ENCODE assay signal across 21 cellular contexts in genomic region chr1:1672181-1672965, GRCh38. TPM values are rescaled to one million over a fixed set of nuclear protein-coding genes. Genes with fewer than 3 reads are reported as not detected.
DNase-seq lines count a peak whose midpoint lies in the region; ATAC-seq and TF ChIP-seq lines count a peak whose summit lies in the region.
"Had no signal": no experiment of that assay in that cellular context is flagged by ENCODE, and none has a peak within 500 bp of the region (broad histone marks: within the 10 kb centered on the region; RNA-seq: fewer than 3 reads in every experiment).

No MANE protein-coding gene starts in this region.

- no peak overlapping the region for H3K9ac ChIP-seq in PC-3 (ENCODE audit: low read length)

- DNase-seq in left cardiac atrium (peak; percentile 4), heart right ventricle (no peak), PC-3 (no peak), right lobe of liver (peak in 2 of 3 donors; percentile 24 to 34), upper lobe of right lung (peak; percentile 55), foreskin melanocyte (no peak)
- DNase-seq: CD4-positive, alpha-beta memory T cell; GF-D8; GOT3; MG63; NCI-H1092; NCI-H146; NCI-H2029 treated with DMSO at 0.1 percent for 48 hours; NCI-H2171; NCI-H446; NCI-H69; NK-92 treated with Interleukin-12 subunit alpha and Interleukin-12 subunit beta, amount 100 ng/mL, for 24 hours; Right ventricle myocardium superior had no signal

- no peak overlapping the region for H2AFZ ChIP-seq in PC-3 (ENCODE audit: low read length)

- intact Hi-C loops in left cardiac atrium (cut with DNase I): no loop called here
- intact Hi-C loops in heart right ventricle (cut with DNase I): no loop called here
- intact Hi-C loops in PC-3 (cut with micrococcal nuclease): no loop called here
- intact Hi-C loops in right lobe of liver (cut with DNase I): loop anchor here in 1 of 2 donors (10.0 kb wide), 1 partner anchor 48 kb away; no protein-coding TSS in a partner anchor
- intact Hi-C loops in upper lobe of right lung (cut with DNase I): no loop called here

- H3K27ac ChIP-seq in heart right ventricle (no peak overlapping the region), PC-3 (ENCODE audit: low read length) (no peak overlapping the region), right lobe of liver (no peak overlapping the region), upper lobe of right lung (no peak overlapping the region)
- H3K27ac ChIP-seq: A549 had no signal

- H3K4me3 ChIP-seq in heart right ventricle (no peak overlapping the region), PC-3 (ENCODE audit: low read length) (no peak overlapping the region), right lobe of liver (no peak overlapping the region), upper lobe of right lung (no peak overlapping the region)
- H3K4me3 ChIP-seq: A549, MG63 had no signal

- POLR2A ChIA-PET in PC-3 (lab: Charles Lee; ENCODE audit: unreplicated experiment): no interaction called here

- H3K9me3 ChIP-seq in heart right ventricle: no peaks in the 10 kb centered on the region
- H3K9me3 ChIP-seq in PC-3 (ENCODE audit: low read length): no peaks in the 10 kb centered on the region
- H3K9me3 ChIP-seq in right lobe of liver: no peaks in the 10 kb centered on the region
- no peaks in the 10 kb centered on the region for H3K9me3 ChIP-seq in upper lobe of right lung
- H3K9me3 ChIP-seq: A549, MG63 had no signal

- H3K27me3 ChIP-seq in heart right ventricle: no peaks in the 10 kb centered on the region
- H3K27me3 ChIP-seq in PC-3 (ENCODE audit: low read length): no peaks in the 10 kb centered on the region
- H3K27me3 ChIP-seq in right lobe of liver: no peaks in the 10 kb centered on the region
- H3K27me3 ChIP-seq in upper lobe of right lung: no peaks in the 10 kb centered on the region
- H3K27me3 ChIP-seq: MG63 had no signal

- WGBS in heart right ventricle, 2 donors: 95 to 96% methylated on average over 25 of the region's 25 CpGs
- 96% methylated on average over 7 of the region's 25 CpGs for WGBS in right lobe of liver (ENCODE audit: insufficient coverage, low coverage, low lambda C conversion rate, missing lambda C conversion rate)

- H3K36me3 ChIP-seq in heart right ventricle (peaks cover 0 to 71% (median 5%) of the 10 kb centered on the region in 9 donors), PC-3 (ENCODE audit: low read depth, low read length) (peaks cover 9% of the 10 kb centered on the region; the same call in 1 of the 2 replicates), right lobe of liver (peaks cover 0 to 32% (median 7%) of the 10 kb centered on the region in 4 donors), upper lobe of right lung (peaks cover 47% of the 10 kb centered on the region)

- H3K4me1 ChIP-seq in heart right ventricle (peaks cover 0 to 19% (median 0%) of the 10 kb centered on the region in 9 donors), PC-3 (ENCODE audit: insufficient read depth, low read length) (no peaks in the 10 kb centered on the region), right lobe of liver (no peaks in the 10 kb centered on the region), upper lobe of right lung (no peaks in the 10 kb centered on the region)
- H3K4me1 ChIP-seq: A549 had no signal

- ATAC-seq in left cardiac atrium (no peak), heart right ventricle (no peak), PC-3 (no peak), right lobe of liver (no peak), upper lobe of right lung (no peak), HG02588 (IDR thresholded peaks at IDR 0.05; ENCODE audit: unreplicated experiment) (no peak), GM21390 (IDR thresholded peaks at IDR 0.05; ENCODE audit: unreplicated experiment) (no peak)
- ATAC-seq: A549 had no signal

- no peaks in the 10 kb centered on the region for H3K9me2 ChIP-seq in PC-3 (replicated peaks; ENCODE audit: low read length)

- no peak for TF ChIP-seq CTCF in heart right ventricle (IDR thresholded peaks at IDR 0.05)
- no peak for TF ChIP-seq CTCF in PC-3 (conservative IDR thresholded peaks at IDR 0.05; ENCODE audit: low read depth, low read length)
- no peak for TF ChIP-seq CTCF in right lobe of liver (IDR thresholded peaks at IDR 0.05)
- no peak for TF ChIP-seq CTCF in upper lobe of right lung (IDR thresholded peaks at IDR 0.05)

- H3K79me2 ChIP-seq in PC-3 (ENCODE audit: low read length): no peaks in the 10 kb centered on the region

- no peaks in the 10 kb centered on the region for H4K20me1 ChIP-seq in PC-3 (ENCODE audit: low read length)

- BruUV-seq in PC-3 (replicated peaks; lab: Mats Ljungman, UMichigan): TSS peak; percentile 1

- H3K4me2 ChIP-seq in PC-3 (ENCODE audit: low read length): no peak overlapping the region
- H3K4me2 ChIP-seq: A549 had no signal

- CTCF ChIA-PET in PC-3 (lab: Charles Lee): no interaction called here

- no peaks in the 10 kb centered on the region for H3F3A ChIP-seq in PC-3 (ENCODE audit: low read length, unreplicated experiment)

- no peak for TF ChIP-seq POLR2A in right lobe of liver (IDR thresholded peaks at IDR 0.05)

RNA-seq across cellular contexts. Expression of gene CDK11B, which starts 13.6 kb away (rescaled TPM):
- 10 to 100 TPM; 17.0 to 18.8 TPM for total RNA-seq in left cardiac atrium
- total RNA-seq in heart right ventricle: 10 to 100 TPM; 20.9 to 30.4 (median 23.8) TPM
- 10 to 100 TPM; 31.4 to 34.1 TPM for polyA plus RNA-seq in heart right ventricle
- 38.6 and 50.4 TPM in 2 replicates for total RNA-seq in PC-3 (2014; rRNA removed)
- total RNA-seq in right lobe of liver: 10 to 100 TPM in 2 of 6 experiments, 1 to 10 TPM in 4; 8.0 to 11.8 (median 9.5) TPM
- 24.8 TPM for total RNA-seq in upper lobe of right lung

RNA-seq across cellular contexts. Expression of gene SLC35E2B, which starts 20.2 kb away (rescaled TPM):
- total RNA-seq in left cardiac atrium (10 to 100 TPM; 15.3 to 24.6 TPM), heart right ventricle (10 to 100 TPM; 12.3 to 30.7 (median 17.0) TPM), PC-3 (2014; rRNA removed) (38.1 and 45.6 TPM in 2 replicates), right lobe of liver (10 to 100 TPM; 13.4 to 19.9 (median 17.0) TPM), upper lobe of right lung (49.8 TPM)
- polyA plus RNA-seq in heart right ventricle: 10 to 100 TPM in 1 of 2 donors, 1 to 10 TPM in 1; 8.4 to 21.1 TPM

RNA-seq across cellular contexts. Expression of gene MMP23B, which starts 40.4 kb away (rescaled TPM):
- total RNA-seq in left cardiac atrium (10 to 100 TPM in 1 of 2 donors, 1 to 10 TPM in 1; 9.5 to 11.0 TPM), heart right ventricle (10 to 100 TPM; 21.5 to 87.0 (median 63.1) TPM), PC-3 (2014; rRNA removed) (25.9 and 28.4 TPM in 2 replicates), right lobe of liver (1 to 10 TPM in 5 of 6 experiments, under 1 TPM in 1; 0.75 to 4.0 (median 2.3) TPM), upper lobe of right lung (40.3 TPM)
- 100 to 1,000 TPM in 1 of 2 donors, 10 to 100 TPM in 1; 14.2 to 113 TPM for polyA plus RNA-seq in heart right ventricle

RNA-seq across cellular contexts. Expression of gene CDK11A, which starts 51.8 kb away (rescaled TPM):
- total RNA-seq in left cardiac atrium (10 to 100 TPM; 19.1 to 21.1 TPM), heart right ventricle (10 to 100 TPM; 11.6 to 26.3 (median 15.3) TPM), PC-3 (2014; rRNA removed) (11.6 and 18.3 TPM in 2 replicates), right lobe of liver (10 to 100 TPM in 4 of 6 experiments, 1 to 10 TPM in 2; 8.4 to 25.2 (median 11.0) TPM), upper lobe of right lung (51.7 TPM)
- 10 to 100 TPM; 13.0 to 88.3 TPM for polyA plus RNA-seq in heart right ventricle

RNA-seq across cellular contexts. Expression of gene MIB2, which starts 57.1 kb away (rescaled TPM):
- total RNA-seq in left cardiac atrium (10 to 100 TPM; 56.4 to 58.1 TPM), heart right ventricle (100 to 1,000 TPM in 1 of 10 donors, 10 to 100 TPM in 9; 53.6 to 110 (median 74.7) TPM), PC-3 (2014; rRNA removed) (164 and 218 TPM in 2 replicates), right lobe of liver (10 to 100 TPM; 20.7 to 38.5 (median 33.9) TPM), upper lobe of right lung (88.7 TPM)
- polyA plus RNA-seq in heart right ventricle: 100 to 1,000 TPM in 1 of 2 donors, 10 to 100 TPM in 1; 56.0 to 248 TPM

Comparison
In these comparisons a context has a peak if more than half of its experiments do, and no peak if none do; other contexts are left out.
1. DNase-seq: peak in left cardiac atrium (single experiment), right lobe of liver (2 of 3) and upper lobe of right lung (single experiment); none in heart right ventricle (0 of 2), PC-3 (single experiment) and foreskin melanocyte (single experiment).